ENCODE assay signal across 10 cellular contexts in the genomic region with DNA sequence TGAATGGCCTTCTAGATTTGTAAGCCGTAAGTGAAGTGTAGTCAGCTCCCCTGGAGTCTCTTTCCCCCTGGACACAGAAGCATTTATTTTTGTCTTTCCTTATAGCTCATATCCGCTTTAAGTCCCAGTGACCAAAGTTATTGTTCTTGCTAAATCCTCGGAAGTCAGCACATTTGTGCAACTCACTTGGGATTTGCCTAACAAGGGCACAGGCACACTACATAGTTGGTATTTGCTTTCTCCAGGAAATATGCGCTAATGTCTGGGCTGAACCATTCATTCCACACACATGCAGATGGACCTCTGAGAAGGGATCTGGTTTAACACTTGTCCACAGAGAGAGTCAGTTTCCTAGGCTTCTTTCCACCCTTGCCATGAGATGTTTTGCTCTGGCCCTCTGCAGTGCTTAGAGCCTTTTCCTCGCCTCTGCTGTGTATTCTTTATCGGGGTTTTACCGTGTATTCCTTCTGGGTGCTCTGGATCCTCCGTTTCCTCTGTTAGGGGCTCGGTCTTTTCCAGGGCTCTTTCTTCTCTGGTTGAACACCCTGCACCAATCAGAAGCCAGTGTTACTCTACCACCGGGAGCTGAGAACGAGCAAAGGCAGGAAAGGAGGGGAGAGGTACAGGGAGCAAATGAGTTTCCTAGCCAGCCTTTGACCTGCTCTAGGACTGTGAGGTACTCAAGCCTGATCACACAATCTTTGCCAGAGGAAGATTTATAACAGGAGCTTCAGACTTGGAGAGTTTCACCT.
DNase-seq lines count a peak whose midpoint lies in the region; ATAC-seq and TF ChIP-seq lines count a peak whose summit lies in the region.
"Had no signal": no experiment of that assay in that cellular context is flagged by ENCODE, and none has a peak within 500 bp of the region (broad histone marks: within the 10 kb centered on the region; RNA-seq: fewer than 3 reads in every experiment).

No MANE protein-coding gene starts in this region.

- TF ChIP-seq POLR2A in heart left ventricle (IDR thresholded peaks at IDR 0.05) (peak in 1 of 2 donors; percentile 30), gastroesophageal sphincter (IDR thresholded peaks at IDR 0.05) (no peak)

- H3K79me2 ChIP-seq in osteoblast (ENCODE audit: insufficient read depth, low read length), result no peaks in the 10 kb centered on the region

- H3K27ac ChIP-seq in heart left ventricle (peak overlapping the region; percentile 79 to 97 (median 91)), gastroesophageal sphincter (peak overlapping the region in 3 of 4 donors; percentile 55 to 74 (median 59)), osteoblast (ENCODE audit: low read depth, low read length) (peak overlapping the region; percentile 73)

- H3K9me3 ChIP-seq in heart left ventricle (no peaks in the 10 kb centered on the region), gastroesophageal sphincter (no peaks in the 10 kb centered on the region), osteoblast (ENCODE audit: low read depth, low read length) (no peaks in the 10 kb centered on the region)
- H3K9me3 ChIP-seq: A549 had no signal

- H3K4me1 ChIP-seq in heart left ventricle, result peaks cover 11 to 75% (median 47%) of the 10 kb centered on the region in 12 donors
- H3K4me1 ChIP-seq in gastroesophageal sphincter, result peaks cover 0 to 17% (median 10%) of the 10 kb centered on the region in 3 donors
- peaks cover 38% of the 10 kb centered on the region for H3K4me1 ChIP-seq in osteoblast (ENCODE audit: insufficient read depth, low read length)

- peak in 2 of 5 donors; percentile 52 to 58 for DNase-seq in heart left ventricle
- DNase-seq in Right ventricle myocardium inferior (ENCODE audit: missing footprints), result no peak
- DNase-seq in osteoblast (ENCODE audit: insufficient read length, low spot score, missing footprints), result no peak
- DNase-seq in stimulated activated naive CD4-positive, alpha-beta T cell (lab: John Stamatoyannopoulos, UW), result no peak
- DNase-seq: SHP77 treated with DMSO at 0.1 percent for 48 hours had no signal

- no peaks in the 10 kb centered on the region for H4K20me1 ChIP-seq in osteoblast (ENCODE audit: insufficient read depth, low read length)

- H3K36me3 ChIP-seq in heart left ventricle, result no peaks in the 10 kb centered on the region
- H3K36me3 ChIP-seq in gastroesophageal sphincter, result no peaks in the 10 kb centered on the region
- H3K36me3 ChIP-seq in osteoblast (ENCODE audit: insufficient read depth, low read length), result no peaks in the 10 kb centered on the region

- WGBS in heart left ventricle, 4 donors, result 46 to 62% (median 53%) methylated on average over 11 of the region's 11 CpGs
- WGBS in gastroesophageal sphincter (ENCODE audit: low coverage in 1 of 2), 2 donors, result 59 to 65% methylated on average over 6 to 10 of the region's 11 CpGs

- peak; percentile 22 to 65 (median 53) for ATAC-seq in heart left ventricle
- no peak for ATAC-seq in Right ventricle myocardium inferior
- ATAC-seq in gastroesophageal sphincter, result peak; percentile 10
- no peak for ATAC-seq in GM21737 (IDR thresholded peaks at IDR 0.05; ENCODE audit: unreplicated experiment)
- ATAC-seq in HG02981 (IDR thresholded peaks at IDR 0.05; ENCODE audit: unreplicated experiment), result no peak
- ATAC-seq in GM21528 (IDR thresholded peaks at IDR 0.05; ENCODE audit: low FRiP score, unreplicated experiment), result no peak
- ATAC-seq: A549 had no signal

- TF ChIP-seq EP300 in gastroesophageal sphincter (IDR thresholded peaks at IDR 0.05), result no peak

- no peaks in the 10 kb centered on the region for H3K27me3 ChIP-seq in heart left ventricle
- H3K27me3 ChIP-seq in gastroesophageal sphincter, result peaks cover 5% of the 10 kb centered on the region
- H3K27me3 ChIP-seq in osteoblast (ENCODE audit: insufficient read depth, low read length), result no peaks in the 10 kb centered on the region

- H3K4me3 ChIP-seq in heart left ventricle (no peak overlapping the region), gastroesophageal sphincter (no peak overlapping the region), osteoblast (ENCODE audit: insufficient read depth, low read length) (no peak overlapping the region)
- H3K4me3 ChIP-seq: A549 had no signal

- peak overlapping the region; percentile 15 for H3K4me2 ChIP-seq in osteoblast (ENCODE audit: insufficient read depth, low read length)
- H3K4me2 ChIP-seq: A549 had no signal

- H2AFZ ChIP-seq in osteoblast (ENCODE audit: low read length), result peak overlapping the region; percentile 66

- TF ChIP-seq CTCF in heart left ventricle (IDR thresholded peaks at IDR 0.05) (no peak), gastroesophageal sphincter (IDR thresholded peaks at IDR 0.05) (no peak), osteoblast (IDR thresholded peaks at IDR 0.05; ENCODE audit: extremely low read depth, low read depth, low read length) (no peak)

- intact Hi-C loops in heart left ventricle (cut with DNase I), result loop anchor here in 8 of 10 donors (2.0 to 5.0 kb wide), 6 partner anchors 149 to 289 kb away; partner anchors contain the start of gene ARHGAP29 (in 5 of the 8)
- intact Hi-C loops in Right ventricle myocardium inferior (cut with DNase I), result no loop called here

Comparison
In these comparisons a context has a peak if more than half of its experiments do, and no peak if none do; other contexts are left out.
1. ATAC-seq: peak in heart left ventricle (4 of 4) and gastroesophageal sphincter (single experiment); none in Right ventricle myocardium inferior (single experiment), GM21737 (single experiment), HG02981 (single experiment) and GM21528 (single experiment).
2. Peak in every context shown above with its lines, with median percentiles within 50 percentile points of each other: H3K27ac ChIP-seq.